ENCODE assay signal across 23 cellular contexts in genomic region chr9:112838342-112838741, GRCh38. TPM values are rescaled to one million over a fixed set of nuclear protein-coding genes. Genes with fewer than 3 reads are reported as not detected.
"Had no signal": no experiment of that assay in that cellular context is flagged by ENCODE, and none has a peak within 500 bp of the region (broad histone marks: within the 10 kb centered on the region; RNA-seq: fewer than 3 reads in every experiment).

No MANE protein-coding gene starts in this region.

- H3K79me2 ChIP-seq: hepatocyte had no signal

- H3K4me2 ChIP-seq: hepatocyte had no signal

- H3K4me3 ChIP-seq: hepatocyte, skin epidermis, upper lobe of left lung had no signal

- H2AFZ ChIP-seq: hepatocyte had no signal

- DNase-seq: activated B cell treated with CpG ODN at 0.5 μM for 24 hours; activated CD4-positive, alpha-beta memory T cell treated with anti-CD3 and anti-CD28 coated beads for 36 hours; activated CD4-positive, alpha-beta T cell treated with anti-CD3 and anti-CD28 coated beads for 4 hours; activated gamma-delta T cell treated with Interleukin-2 at 50 U/mL for 16 hours; activated T-cell treated with anti-CD3 and anti-CD28 coated beads for 4 hours; effector memory CD8-positive, alpha-beta T cell; foreskin fibroblast; left cardiac atrium; mammary epithelial cell; naive B cell; stimulated activated CD4-positive, alpha-beta T cell treated with anti-CD3 and anti-CD28 coated beads, Interleukin-15, amount 100 ng/mL, for 24 hours; stimulated activated CD4-positive, alpha-beta T cell treated with anti-CD3 and anti-CD28 coated beads, Interleukin-2, amount 100 ng/mL, for 48 hours; stimulated activated naive CD8-positive, alpha-beta T cell treated with anti-CD3 and anti-CD28 coated beads, Interleukin-15, amount 100 ng/mL, for 72 hours; upper lobe of left lung had no signal

- H3K27ac ChIP-seq: hepatocyte had no signal

- H3K27me3 ChIP-seq: hepatocyte, upper lobe of left lung had no signal

- FAIRE-seq: islet of Langerhans had no signal

- H3K9me3 ChIP-seq: upper lobe of left lung had no signal

- ATAC-seq: effector memory CD8-positive, alpha-beta T cell; left cardiac atrium; right cardiac atrium; stimulated activated naive CD8-positive, alpha-beta T cell treated with anti-CD3 and anti-CD28 coated beads, Interleukin-15, amount 100 ng/mL, for 72 hours had no signal

RNA-seq across cellular contexts. Expression of gene SLC46A2, which starts 52.3 kb away (rescaled TPM):
- total RNA-seq: activated B cell treated with CpG ODN at 0.5 μM for 24 hours; activated CD4-positive, alpha-beta memory T cell treated with anti-CD3 and anti-CD28 coated beads for 36 hours; activated T-helper 1 cell treated with anti-CD3 and anti-CD28 coated beads, Interleukin-12 subunit alpha, Interleukin-12 subunit beta, Interleukin-2, Interleukin-4 antibody, amounts not matched to agents 30 ng/mL and 10 ng/mL and 1 ng/mL, durations not matched to agents 14 hours and 24 hours and 36 hours; chondrocyte; dermis microvascular lymphatic vessel endothelial cell; hepatocyte; left cardiac atrium; mammary epithelial cell; neural crest cell; right cardiac atrium; temporal lobe had no signal
- polyA plus RNA-seq: hepatocyte, mammary epithelial cell had no signal
